26 cellular contexts compared by ENCODE assay signal in genomic region chr2:132937629-132938028, GRCh38.
DNase-seq lines count a peak whose midpoint lies in the region; ATAC-seq and TF ChIP-seq lines count a peak whose summit lies in the region.
"Had no signal": no experiment of that assay in that cellular context is flagged by ENCODE, and none has a peak within 500 bp of the region (broad histone marks: within the 10 kb centered on the region; RNA-seq: fewer than 3 reads in every experiment).

No MANE protein-coding gene starts in this region.

- no peaks in the 10 kb centered on the region for H3K79me2 ChIP-seq in osteoblast (ENCODE audit: insufficient read depth, low read length)
- no peaks in the 10 kb centered on the region for H3K79me2 ChIP-seq in Karpas-422 (ENCODE audit: low read length)

- H3K36me3 ChIP-seq in BLaER1 treated with 17β-estradiol and CSF1 and Interleukin-3, amounts not matched to agents 10 nM and 100 nM: no peaks in the 10 kb centered on the region
- no peaks in the 10 kb centered on the region for H3K36me3 ChIP-seq in osteoblast (ENCODE audit: insufficient read depth, low read length)
- no peaks in the 10 kb centered on the region for H3K36me3 ChIP-seq in Karpas-422 (ENCODE audit: insufficient read depth, low read length)
- no peaks in the 10 kb centered on the region for H3K36me3 ChIP-seq in H7 (replicated peaks; ENCODE audit: control insufficient read depth, insufficient read depth, low read length)
- H3K36me3 ChIP-seq: adrenal gland, left ventricle myocardium inferior, ovary, Peyer's patch, upper lobe of right lung had no signal

- TF ChIP-seq CTCF in cardiac fibroblast (IDR thresholded peaks at IDR 0.05; ENCODE audit: low read depth, low read length) (no peak), osteoblast (IDR thresholded peaks at IDR 0.05; ENCODE audit: extremely low read depth, low read depth, low read length) (no peak)

- H3K27me3 ChIP-seq in BLaER1 treated with 17β-estradiol and CSF1 and Interleukin-3, amounts not matched to agents 10 nM and 100 nM: no peaks in the 10 kb centered on the region
- H3K27me3 ChIP-seq in osteoblast (ENCODE audit: insufficient read depth, low read length) (no peaks in the 10 kb centered on the region), Karpas-422 (ENCODE audit: low read length) (peaks cover 3% of the 10 kb centered on the region; the same call in 1 of the 2 replicates), H7 (ENCODE audit: control insufficient read depth, insufficient read depth, low read length) (no peaks in the 10 kb centered on the region)
- H3K27me3 ChIP-seq: adrenal gland, ovary, Peyer's patch, upper lobe of right lung had no signal

- no peak for ATAC-seq in GM21367 (IDR thresholded peaks at IDR 0.05; ENCODE audit: unreplicated experiment)
- ATAC-seq: activated CD8-positive, alpha-beta T cell treated with anti-CD3 and anti-CD28 coated beads for 36 hours; HepG2; stimulated activated naive CD8-positive, alpha-beta T cell treated with anti-CD3 and anti-CD28 coated beads, Interleukin-15, Interleukin-2, amounts not matched to agents 100 U/mL and 50 U/mL, for 24 hours; upper lobe of right lung had no signal

- H3K27ac ChIP-seq in BLaER1 treated with 17β-estradiol and CSF1 and Interleukin-3, amounts not matched to agents 10 nM and 100 nM: peak overlapping the region in 4 of 11 experiments; percentile 11 to 33 (median 24); a peak in 4 of 22 replicates
- no peak overlapping the region for H3K27ac ChIP-seq in osteoblast (ENCODE audit: low read depth, low read length)
- no peak overlapping the region for H3K27ac ChIP-seq in Karpas-422 (ENCODE audit: low read length)
- H3K27ac ChIP-seq: adrenal gland, left ventricle myocardium inferior, ovary, Peyer's patch, skin epidermis, upper lobe of right lung had no signal

- H4K20me1 ChIP-seq in BLaER1 treated with 17β-estradiol and CSF1 and Interleukin-3, amounts not matched to agents 10 nM and 100 nM: no peaks in the 10 kb centered on the region
- no peaks in the 10 kb centered on the region for H4K20me1 ChIP-seq in osteoblast (ENCODE audit: insufficient read depth, low read length)
- H4K20me1 ChIP-seq in Karpas-422 (ENCODE audit: insufficient read depth, low read depth, low read length): no peaks in the 10 kb centered on the region

- H3K9me3 ChIP-seq in BLaER1 treated with 17β-estradiol and CSF1 and Interleukin-3, amounts not matched to agents 10 nM and 100 nM (replicated peaks in 1 of 11): peaks cover 0 to 6% (median 0%) of the 10 kb centered on the region in 11 experiments; a peak in 1 of 22 replicates
- no peaks in the 10 kb centered on the region for H3K9me3 ChIP-seq in osteoblast (ENCODE audit: low read depth, low read length)
- H3K9me3 ChIP-seq in Karpas-422 (ENCODE audit: low read length): no peaks in the 10 kb centered on the region
- H3K9me3 ChIP-seq: adrenal gland, left ventricle myocardium inferior, ovary, Peyer's patch, upper lobe of right lung had no signal

- peak overlapping the region in 9 of 11 experiments; percentile 10 to 73 (median 65); a peak in 17 of 22 replicates for H3K4me2 ChIP-seq in BLaER1 treated with 17β-estradiol and CSF1 and Interleukin-3, amounts not matched to agents 10 nM and 100 nM
- H3K4me2 ChIP-seq in osteoblast (ENCODE audit: insufficient read depth, low read length): no peak overlapping the region
- no peak overlapping the region for H3K4me2 ChIP-seq in Karpas-422 (ENCODE audit: low read depth, low read length, poor library complexity, severe bottlenecking)

- H3K9ac ChIP-seq in BLaER1 treated with 17β-estradiol and CSF1 and Interleukin-3, amounts not matched to agents 10 nM and 100 nM: no peak overlapping the region
- no peak overlapping the region for H3K9ac ChIP-seq in Karpas-422 (ENCODE audit: low read length)

- H2AFZ ChIP-seq in osteoblast (ENCODE audit: low read length) (no peak overlapping the region), Karpas-422 (ENCODE audit: low read length) (no peak overlapping the region)

- peak; percentile 47 for DNase-seq in M059J (ENCODE audit: low read depth)
- DNase-seq in cardiac fibroblast (ENCODE audit: low read depth in 2 of 2): peak; percentile 5 to 51
- DNase-seq in osteoblast (ENCODE audit: insufficient read length, low spot score, missing footprints): peak; percentile 54
- no peak for DNase-seq in DMS53 treated with DMSO at 0.1 percent for 48 hours (lab: John Stamatoyannopoulos, UW; ENCODE audit: unreplicated experiment)
- no peak for DNase-seq in Karpas-422
- DNase-seq in H7: no peak
- DNase-seq: activated CD8-positive, alpha-beta memory T cell treated with anti-CD3 and anti-CD28 coated beads, Interleukin-2, amount 50 U/mL, for 48 hours; activated CD8-positive, alpha-beta T cell treated with anti-CD3 and anti-CD28 coated beads for 36 hours; activated naive CD4-positive, alpha-beta T cell treated with anti-CD3 and anti-CD28 coated beads for 36 hours; adrenal gland; CD4-positive, alpha-beta T cell; Kasumi-1; left ventricle myocardium inferior; mesenchymal stem cell; NCI-H2107; NCI-H774; ovary; Peyer's patch; retina; SHP77 treated with DMSO at 0.1 percent for 48 hours; stimulated activated naive CD8-positive, alpha-beta T cell treated with anti-CD3 and anti-CD28 coated beads, Interleukin-15, Interleukin-2, amounts not matched to agents 100 U/mL and 50 U/mL, for 24 hours; upper lobe of right lung had no signal

- H3K4me1 ChIP-seq in BLaER1 treated with 17β-estradiol and CSF1 and Interleukin-3, amounts not matched to agents 10 nM and 100 nM: peaks cover 6 to 28% (median 19%) of the 10 kb centered on the region in 10 experiments
- peaks cover 10% of the 10 kb centered on the region for H3K4me1 ChIP-seq in osteoblast (ENCODE audit: insufficient read depth, low read length)
- H3K4me1 ChIP-seq in Karpas-422 (ENCODE audit: low read length): peaks cover 21% of the 10 kb centered on the region
- H3K4me1 ChIP-seq: adrenal gland, Peyer's patch, upper lobe of right lung had no signal

- no peak overlapping the region for H3K4me3 ChIP-seq in BLaER1 treated with 17β-estradiol and CSF1 and Interleukin-3, amounts not matched to agents 10 nM and 100 nM
- H3K4me3 ChIP-seq in cardiac fibroblast (replicated peaks in 1 of 2; ENCODE audit: low read depth in 2 of 2, low read length in 2 of 2) (no peak overlapping the region), osteoblast (ENCODE audit: insufficient read depth, low read length) (no peak overlapping the region), Karpas-422 (ENCODE audit: low read length) (no peak overlapping the region), H7 (ENCODE audit: insufficient read depth, low read depth, low read length) (no peak overlapping the region)
- H3K4me3 ChIP-seq: adrenal gland, left ventricle myocardium inferior, ovary, Peyer's patch, skin epidermis, upper lobe of right lung had no signal

- H3K9me2 ChIP-seq in Karpas-422 (replicated peaks; ENCODE audit: insufficient read depth, low read length): no peaks in the 10 kb centered on the region

Comparison
In these comparisons a context has a peak if more than half of its experiments do, and no peak if none do; other contexts are left out.
1. H3K4me2 ChIP-seq: peak in BLaER1 treated with 17β-estradiol and CSF1 and Interleukin-3, amounts not matched to agents 10 nM and 100 nM (9 of 11); none in osteoblast (single experiment) and Karpas-422 (single experiment).
2. DNase-seq: peak in M059J (single experiment), cardiac fibroblast (2 of 2) and osteoblast (single experiment); none in DMS53 treated with DMSO at 0.1 percent for 48 hours (single experiment), Karpas-422 (single experiment) and H7 (single experiment).